ENCODE assay signal across 1 cellular context in genomic region chrX:153460826-153461225, GRCh38.
TF ChIP-seq lines count a peak whose summit lies in the region.

No MANE protein-coding gene starts in this region.

TF ChIP-seq in IMR-90, 13 proteins besides CTCF, POLR2A, EP300 and RAD21 (continued from another document):
- TF ChIP-seq MAZ (IDR thresholded peaks at IDR 0.05; ENCODE audit: borderline replicate concordance, low read depth, low read length) (no peak), CEBPB (IDR thresholded peaks at IDR 0.05; ENCODE audit: low read depth, low read length) (no peak)
TF ChIP-seq in IMR-90: peak in this region for 1.
